8 cellular contexts compared by ENCODE assay signal in the genomic region with DNA sequence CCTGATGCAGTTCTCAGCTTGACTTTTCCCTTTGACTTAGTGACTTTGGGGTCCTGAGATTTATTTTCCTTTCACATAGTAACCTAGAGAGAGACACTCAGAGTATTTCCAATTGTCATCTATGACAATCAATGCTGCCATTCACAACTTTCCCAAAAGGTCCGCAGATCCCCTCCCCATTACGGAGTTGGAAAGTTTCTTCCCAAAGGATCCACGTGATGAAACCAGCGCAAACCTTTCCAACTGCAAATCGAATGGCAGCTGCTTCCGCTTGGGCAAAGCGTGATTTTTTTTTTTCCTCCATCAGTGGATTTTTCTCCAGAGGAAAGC. TPM values are rescaled to one million over a fixed set of nuclear protein-coding genes. Genes with fewer than 3 reads are reported as not detected.
DNase-seq lines count a peak whose midpoint lies in the region; ATAC-seq and TF ChIP-seq lines count a peak whose summit lies in the region.

No MANE protein-coding gene starts in this region.

- H3K27ac ChIP-seq in AG04450 (ENCODE audit: low read depth, low read length): peak overlapping the region; percentile 97
- H3K27ac ChIP-seq in H9 (ENCODE audit: insufficient read length, low read depth, low read length): no peak overlapping the region
- peak overlapping the region; percentile 92 to 100 (median 96) for H3K27ac ChIP-seq in gastrocnemius medialis

- H3K23me2 ChIP-seq in H9 (ENCODE audit: insufficient read length, low read depth, low read length, poor library complexity, severe bottlenecking): no peaks in the 10 kb centered on the region

- DNase-seq in AG04450 (ENCODE audit: low read depth, low spot score) (no peak), H9 (no peak), left cardiac atrium (no peak), gastrocnemius medialis (no peak), superior temporal gyrus (ENCODE audit: extremely low spot score) (no peak), NCI-H2081 treated with DMSO at 0.1 percent for 48 hours (lab: John Stamatoyannopoulos, UW) (no peak)
- no peak for DNase-seq in activated CD4-positive, alpha-beta memory T cell treated with anti-CD3 and anti-CD28 coated beads for 36 hours

- H2AFZ ChIP-seq in H9 (ENCODE audit: low read length): peak overlapping the region; percentile 92

- no peak overlapping the region for H2BK120ac ChIP-seq in H9 (ENCODE audit: low read depth, low read length, poor library complexity, severe bottlenecking)

- WGBS in H9 (ENCODE audit: extremely low coverage, insufficient read length, low lambda C conversion rate): no CpG with 5 or more reads among the region's 7 CpGs

- H3K9ac ChIP-seq in H9 (ENCODE audit: extremely low read depth, insufficient read length, low read length): peak overlapping the region; percentile 77

- no peak overlapping the region for H3K14ac ChIP-seq in H9 (ENCODE audit: insufficient read depth, low read length)

- no peak overlapping the region for H2BK15ac ChIP-seq in H9 (ENCODE audit: low read depth, low read length)

- ATAC-seq in left cardiac atrium (peak; percentile 33 to 42), gastrocnemius medialis (peak; percentile 57 to 67), HG03469 (IDR thresholded peaks at IDR 0.05; ENCODE audit: unreplicated experiment) (no peak)

- intact Hi-C loops in activated CD4-positive, alpha-beta memory T cell treated with anti-CD3 and anti-CD28 coated beads for 36 hours (cut with micrococcal nuclease): loop anchor here (1.0 to 2.0 kb wide), 5 partner anchors 15 to 73 kb away; a partner anchor contains a TSS
- intact Hi-C loops in left cardiac atrium (cut with DNase I): no loop called here
- intact Hi-C loops in gastrocnemius medialis (cut with DNase I; ENCODE audit: low total_unique reads): loop anchor here (1.0 kb wide), 2 partner anchors 15 to 73 kb away; a partner anchor contains a TSS

- no peaks in the 10 kb centered on the region; the same call in 1 of the 2 replicates for H3K27me3 Mint-ChIP-seq in H9 (ENCODE audit: low read depth)
- H3K27me3 Mint-ChIP-seq in activated CD4-positive, alpha-beta memory T cell treated with anti-CD3 and anti-CD28 coated beads for 36 hours: no peaks in the 10 kb centered on the region

- no peak overlapping the region for H3K23ac ChIP-seq in H9 (ENCODE audit: insufficient read length, low read depth, low read length)

- peak overlapping the region; percentile 92 to 98 (median 93) for H3K27ac Mint-ChIP-seq in H9
- peak overlapping the region; percentile 67 for H3K27ac Mint-ChIP-seq in activated CD4-positive, alpha-beta memory T cell treated with anti-CD3 and anti-CD28 coated beads for 36 hours

- no peaks in the 10 kb centered on the region for H3K9me3 Mint-ChIP-seq in H9
- no peaks in the 10 kb centered on the region for H3K9me3 Mint-ChIP-seq in activated CD4-positive, alpha-beta memory T cell treated with anti-CD3 and anti-CD28 coated beads for 36 hours

- no peaks in the 10 kb centered on the region for H4K20me1 ChIP-seq in H9 (ENCODE audit: control insufficient read depth, insufficient read depth, insufficient read length)

- CTCF ChIA-PET in AG04450 (lab: Charles Lee): interaction anchor here (0.7 to 1.2 kb wide), 3 partner anchors 14 to 74 kb away, joined by 3 read pairs; a partner anchor contains a TSS
- CTCF ChIA-PET in activated CD4-positive, alpha-beta memory T cell treated with anti-CD3 and anti-CD28 coated beads for 36 hours (lab: Charles Lee): interaction anchor here (0.6 to 2.6 kb wide), 8 partner anchors 10 to 168 kb away, joined by 3 to 7 read pairs (median 4); a partner anchor contains a TSS

- no peak overlapping the region for H2BK20ac ChIP-seq in H9 (ENCODE audit: low read depth, low read length, poor library complexity, severe bottlenecking)

- no peak overlapping the region for H2BK12ac ChIP-seq in H9 (ENCODE audit: insufficient read length, low read depth, low read length)

- peaks cover 2% of the 10 kb centered on the region for H3K27me3 ChIP-seq in AG04450 (ENCODE audit: control insufficient read depth, insufficient read depth, low read length)
- H3K27me3 ChIP-seq in H9 (ENCODE audit: insufficient read depth, low read length): no peaks in the 10 kb centered on the region
- no peaks in the 10 kb centered on the region for H3K27me3 ChIP-seq in gastrocnemius medialis

- H3K4me3 ChIP-seq in AG04450 (ENCODE audit: low read depth, low read length) (peak overlapping the region; percentile 83), gastrocnemius medialis (peak overlapping the region; percentile 62 to 98 (median 86))

- H3K4me3 Mint-ChIP-seq in H9: peak overlapping the region; percentile 84 to 87
- peak overlapping the region; percentile 85 for H3K4me3 Mint-ChIP-seq in activated CD4-positive, alpha-beta memory T cell treated with anti-CD3 and anti-CD28 coated beads for 36 hours

- no peaks in the 10 kb centered on the region for H3K79me2 ChIP-seq in H9 (ENCODE audit: insufficient read depth, low read length)

- H3T11ph ChIP-seq in H9 (ENCODE audit: low read length): no peak overlapping the region

- H3K4ac ChIP-seq in H9 (ENCODE audit: low read depth, low read length): no peak overlapping the region

- H4K91ac ChIP-seq in H9 (ENCODE audit: insufficient read length, low read depth, low read length): no peak overlapping the region

- H3K18ac ChIP-seq in H9 (ENCODE audit: insufficient read length, low read depth, low read length): no peak overlapping the region

- H2AK5ac ChIP-seq in H9 (ENCODE audit: insufficient read length, low read length): no peak overlapping the region

- H2BK5ac ChIP-seq in H9 (ENCODE audit: insufficient read length, low read length): no peak overlapping the region

- TF ChIP-seq CTCF in AG04450 (IDR thresholded peaks at IDR 0.05; ENCODE audit: low read depth, low read length): no peak
- TF ChIP-seq CTCF in H9 (conservative IDR thresholded peaks at IDR 0.05): no peak
- TF ChIP-seq CTCF in gastrocnemius medialis (IDR thresholded peaks at IDR 0.05 in 4 of 5, conservative IDR thresholded peaks at IDR 0.05 in 1 of 5): no peak

- no peaks in the 10 kb centered on the region for H3K36me3 Mint-ChIP-seq in H9 (ENCODE audit: insufficient read depth in 1 of 3, low read depth in 3 of 3)
- H3K36me3 Mint-ChIP-seq in activated CD4-positive, alpha-beta memory T cell treated with anti-CD3 and anti-CD28 coated beads for 36 hours: no peaks in the 10 kb centered on the region

- no peak overlapping the region for H4K5ac ChIP-seq in H9 (ENCODE audit: insufficient read length, low read depth, low read length)

- no peaks in the 10 kb centered on the region; the same call in 1 of the 2 replicates for H3K9me3 ChIP-seq in AG04450 (ENCODE audit: control insufficient read depth, insufficient read depth, low read length)
- H3K9me3 ChIP-seq in H9 (ENCODE audit: control insufficient read depth, low read depth, low read length): no peaks in the 10 kb centered on the region
- H3K9me3 ChIP-seq in gastrocnemius medialis: no peaks in the 10 kb centered on the region

- in situ Hi-C loops in gastrocnemius medialis (cut with MboI; ENCODE audit: low sequenced_read_pairs in 4 of 4): loop anchor here in 1 of 4 donors (10.0 kb wide), 1 partner anchor 59 kb away; no protein-coding TSS in a partner anchor

- no peak overlapping the region for H4K8ac ChIP-seq in H9 (replicated peaks; ENCODE audit: insufficient read length, low read depth, low read length)

- H3K56ac ChIP-seq in H9 (ENCODE audit: insufficient read length, low read depth, low read length): no peak overlapping the region

- H3K4me1 Mint-ChIP-seq in H9: peaks cover 10 to 15% of the 10 kb centered on the region in 2 experiments
- peaks cover 12% of the 10 kb centered on the region for H3K4me1 Mint-ChIP-seq in activated CD4-positive, alpha-beta memory T cell treated with anti-CD3 and anti-CD28 coated beads for 36 hours (ENCODE audit: low read depth)

- peak overlapping the region; percentile 77 for H3K4me2 ChIP-seq in H9 (ENCODE audit: insufficient read depth, insufficient read length, low read length)

- H3K4me1 ChIP-seq in H9 (ENCODE audit: insufficient read depth, low read length) (no peaks in the 10 kb centered on the region), gastrocnemius medialis (peaks cover 12 to 20% of the 10 kb centered on the region in 2 donors)

- POLR2A ChIA-PET in AG04450 (lab: Yijun Ruan, JAX): interaction anchor here (0.7 to 2.2 kb wide), 2 partner anchors 30 to 73 kb away, joined by 7 to 8 read pairs; no protein-coding TSS in a partner anchor
- POLR2A ChIA-PET in activated CD4-positive, alpha-beta memory T cell treated with anti-CD3 and anti-CD28 coated beads for 36 hours (lab: Charles Lee): interaction anchor here (0.6 to 3.7 kb wide), 5 partner anchors 14 to 1285 kb away, joined by 4 to 11 read pairs (median 4); a partner anchor contains a TSS

- no peaks in the 10 kb centered on the region for H3K36me3 ChIP-seq in gastrocnemius medialis

- no peak for TF ChIP-seq POLR2A in gastrocnemius medialis (IDR thresholded peaks at IDR 0.05)

- H3K79me1 ChIP-seq in H9 (ENCODE audit: insufficient read depth, low read depth, low read length, poor library complexity, severe bottlenecking): no peaks in the 10 kb centered on the region

RNA-seq across cellular contexts. Expression of a gene that starts 0.5 kb away (rescaled TPM):
- polyA plus RNA-seq in AG04450 (2011; rRNA removed): 4.0 and 5.9 TPM in 2 replicates
- 6.3 and 11.3 TPM in 2 replicates for polyA minus RNA-seq in AG04450 (2011; rRNA and poly(A)+ RNA removed)
- 6.5 and 7.9 TPM in 2 replicates for total RNA-seq in H9 (2021)
- 10 to 100 TPM; 13.1 to 14.0 TPM for total RNA-seq in activated CD4-positive, alpha-beta memory T cell treated with anti-CD3 and anti-CD28 coated beads for 36 hours
- total RNA-seq in left cardiac atrium: 10 to 100 TPM in 1 of 2 donors, 1 to 10 TPM in 1; 9.5 to 11.4 TPM
- 10 to 100 TPM in 2 of 4 donors, 1 to 10 TPM in 2; 8.0 to 13.5 (median 11.1) TPM for total RNA-seq in gastrocnemius medialis

RNA-seq across cellular contexts. Expression of a gene that starts 15.0 kb away (rescaled TPM):
- polyA plus RNA-seq in AG04450 (2011; rRNA removed): 12.4 and 18.2 TPM in 2 replicates
- 30.8 and 35.7 TPM in 2 replicates for polyA minus RNA-seq in AG04450 (2011; rRNA and poly(A)+ RNA removed)
- total RNA-seq in H9 (2021) (45.9 and 49.0 TPM in 2 replicates), left cardiac atrium (10 to 100 TPM; 21.1 to 23.5 TPM), gastrocnemius medialis (10 to 100 TPM; 12.8 to 27.7 (median 22.1) TPM)
- total RNA-seq in activated CD4-positive, alpha-beta memory T cell treated with anti-CD3 and anti-CD28 coated beads for 36 hours: 10 to 100 TPM; 16.7 to 17.3 TPM

Comparison
In these comparisons a context has a peak if more than half of its experiments do, and no peak if none do; other contexts are left out.
1. intact Hi-C loops: an anchor here in activated CD4-positive, alpha-beta memory T cell treated with anti-CD3 and anti-CD28 coated beads for 36 hours (1.0 to 2.0 kb wide) and gastrocnemius medialis (1.0 kb wide); none called in left cardiac atrium.